Comparison of ENCODE assay signal across 26 cellular contexts in the genomic region with DNA sequence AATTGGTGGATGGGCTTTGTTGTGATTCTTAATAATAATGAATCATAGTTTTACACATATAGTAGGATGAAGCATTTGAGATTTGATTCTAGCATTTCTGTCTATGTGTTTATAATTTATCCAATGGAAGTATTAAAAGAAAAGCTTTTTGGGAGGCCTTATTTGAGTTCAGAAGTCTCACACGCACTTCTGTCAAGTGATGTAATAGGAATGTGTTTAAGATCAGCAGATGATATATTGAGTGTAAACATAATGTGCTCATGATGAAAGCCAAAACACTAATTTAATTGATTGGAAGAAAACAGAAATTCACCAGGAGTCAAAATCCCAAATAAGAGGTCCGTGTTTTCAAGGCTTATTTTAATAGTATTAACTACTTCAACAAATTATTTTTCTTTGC.
"Had no signal": no experiment of that assay in that cellular context is flagged by ENCODE, and none has a peak within 500 bp of the region (broad histone marks: within the 10 kb centered on the region; RNA-seq: fewer than 3 reads in every experiment).

No MANE protein-coding gene starts in this region.

- H3K27me3 ChIP-seq: neural progenitor cell, ovary, right lobe of liver, sigmoid colon, suprapubic skin, testis, tibial artery, transverse colon, upper lobe of right lung, uterus had no signal

- H3K36me3 ChIP-seq: neural progenitor cell, ovary, right lobe of liver, sigmoid colon, suprapubic skin, tibial artery, transverse colon, upper lobe of right lung, uterus had no signal

- H3K4me2 ChIP-seq: neural progenitor cell had no signal

- H3K4me3 ChIP-seq: neural progenitor cell, ovary, psoas muscle, right lobe of liver, sigmoid colon, suprapubic skin, testis, tibial artery, transverse colon, upper lobe of right lung, uterus had no signal

- H3K4me1 ChIP-seq: neural progenitor cell, parathyroid adenoma, psoas muscle, right lobe of liver, sigmoid colon, suprapubic skin, testis, tibial artery, transverse colon, upper lobe of right lung, uterus had no signal

- H2AFZ ChIP-seq: parathyroid adenoma had no signal

- H3K79me2 ChIP-seq: parathyroid adenoma had no signal

- H3K27ac ChIP-seq: neural progenitor cell, ovary, parathyroid adenoma, psoas muscle, right lobe of liver, sigmoid colon, suprapubic skin, testis, tibial artery, transverse colon, upper lobe of right lung, uterus had no signal

- ATAC-seq: natural killer cell; psoas muscle; right cardiac atrium; right lobe of liver; stimulated activated memory B cell treated with anti-CD40 and anti-IgM and Interleukin-4, amounts not matched to agents 10 μg/mL and 1 μg/mL and 100 μg/mL, for 72 hours; stimulated activated naive CD8-positive, alpha-beta T cell treated with anti-CD3 and anti-CD28 coated beads, Interleukin-15, amount 100 ng/mL, for 72 hours; stimulated activated naive CD8-positive, alpha-beta T cell treated with anti-CD3 and anti-CD28 coated beads, Interleukin-15, Interleukin-2, amounts not matched to agents 100 U/mL and 50 U/mL, for 24 hours; upper lobe of right lung had no signal

- DNase-seq: natural killer cell; occipital lobe; ovary; posterior cingulate gyrus; psoas muscle; right cardiac atrium; right lobe of liver; sigmoid colon; small intestine; stimulated activated CD4-positive, alpha-beta T cell treated with anti-CD3 and anti-CD28 coated beads, Interleukin-15, amount 100 ng/mL, for 24 hours; stimulated activated CD4-positive, alpha-beta T cell treated with anti-CD3 and anti-CD28 coated beads, Interleukin-2, amount 100 ng/mL, for 24 hours; stimulated activated CD4-positive, alpha-beta T cell treated with anti-CD3 and anti-CD28 coated beads, Interleukin-2, amount 100 ng/mL, for 48 hours; stimulated activated CD4-positive, alpha-beta T cell treated with anti-CD3 and anti-CD28 coated beads, Interleukin-4, amount 100 ng/mL, for 24 hours; stimulated activated naive CD4-positive, alpha-beta T cell; stimulated activated naive CD8-positive, alpha-beta T cell treated with anti-CD3 and anti-CD28 coated beads, Interleukin-15, amount 100 ng/mL, for 72 hours; stimulated activated naive CD8-positive, alpha-beta T cell treated with anti-CD3 and anti-CD28 coated beads, Interleukin-15, Interleukin-2, amounts not matched to agents 100 U/mL and 50 U/mL, for 24 hours; substantia nigra; testis; tibial artery; transverse colon; upper lobe of right lung; uterus had no signal

- H3K9me3 ChIP-seq: ovary, psoas muscle, right lobe of liver, sigmoid colon, suprapubic skin, testis, tibial artery, transverse colon, upper lobe of right lung, uterus had no signal

- H3K9ac ChIP-seq: neural progenitor cell, parathyroid adenoma had no signal
